8 cellular contexts compared by ENCODE assay signal in the genomic region with DNA sequence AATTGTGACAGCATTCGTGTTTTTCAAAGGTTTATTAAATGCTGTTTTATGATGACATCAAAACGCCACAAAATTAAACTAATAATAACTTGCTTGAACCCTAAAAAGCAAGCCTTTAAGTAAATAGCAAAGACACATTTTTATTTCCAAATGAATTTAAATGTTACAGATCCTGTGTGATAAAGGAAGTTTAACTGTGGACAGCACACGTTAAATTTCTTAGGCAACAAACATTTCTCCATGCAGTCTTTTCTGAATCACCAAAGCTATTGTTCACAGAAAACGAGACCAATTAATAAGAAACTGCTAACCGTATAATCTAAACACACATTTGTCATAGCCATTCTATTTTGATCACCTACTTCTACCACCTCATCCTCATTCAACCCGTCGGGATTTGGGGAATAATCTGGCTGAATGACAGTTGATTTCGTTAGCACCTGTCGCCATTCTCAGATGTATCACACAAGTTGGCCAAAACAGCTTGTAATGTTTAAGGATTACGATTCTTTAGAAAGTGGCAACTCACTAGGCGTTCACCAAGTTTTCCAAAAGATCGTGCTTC. TPM values are rescaled to one million over a fixed set of nuclear protein-coding genes. Genes with fewer than 3 reads are reported as not detected.
DNase-seq lines count a peak whose midpoint lies in the region; ATAC-seq and TF ChIP-seq lines count a peak whose summit lies in the region.

No MANE protein-coding gene starts in this region.

- no peak for ATAC-seq in HG02973 (IDR thresholded peaks at IDR 0.05; ENCODE audit: unreplicated experiment)

- peaks cover 36% of the 10 kb centered on the region for H3K4me1 Mint-ChIP-seq in HFFc6 (ENCODE audit: low read depth)

- H3K9ac ChIP-seq in adipocyte (ENCODE audit: low read length): peak overlapping the region; percentile 84

- peak overlapping the region; percentile 73 for H3K4me3 ChIP-seq in BJ (ENCODE audit: low read depth, low read length)
- peak overlapping the region; percentile 94 for H3K4me3 ChIP-seq in adipocyte (ENCODE audit: low read length)
- H3K4me3 ChIP-seq in lower leg skin (ENCODE audit: low read depth, poor library complexity, severe bottlenecking): peak overlapping the region; percentile 96
- H3K4me3 ChIP-seq in urinary bladder (ENCODE audit: low read depth, low read length): peak overlapping the region; percentile 98

- no peak for TF ChIP-seq CTCF in BJ (IDR thresholded peaks at IDR 0.05; ENCODE audit: insufficient read depth, low read depth, low read length)
- TF ChIP-seq CTCF in HFFc6 (IDR thresholded peaks at IDR 0.05): no peak
- no peak for TF ChIP-seq CTCF in lower leg skin (IDR thresholded peaks at IDR 0.05)

- no peaks in the 10 kb centered on the region for H3K9me3 ChIP-seq in adipocyte (ENCODE audit: control insufficient read depth, low read length)

- TF ChIP-seq POLR2A in lower leg skin (IDR thresholded peaks at IDR 0.05): no peak

- 4% methylated on average over 12 of the region's 12 CpGs for WGBS in lower leg skin, 2 donors
- 4% methylated on average over 12 of the region's 12 CpGs for WGBS in urinary bladder

- no peaks in the 10 kb centered on the region; the same call in 1 of the 2 replicates for H3K36me3 Mint-ChIP-seq in HFFc6 (ENCODE audit: low read depth)

- CTCF ChIA-PET in BJ (lab: Yijun Ruan, JAX): interaction anchor here (0.8 to 1.5 kb wide), 2 partner anchors 10 to 84 kb away, joined by 3 read pairs; no protein-coding TSS in a partner anchor

- H3K36me3 ChIP-seq in BJ (ENCODE audit: control insufficient read depth, insufficient read depth, low read length): no peaks in the 10 kb centered on the region
- no peaks in the 10 kb centered on the region for H3K36me3 ChIP-seq in adipocyte (ENCODE audit: control insufficient read depth, insufficient read depth, low read length, severe bottlenecking)
- H3K36me3 ChIP-seq in urinary bladder (ENCODE audit: insufficient read depth): no peaks in the 10 kb centered on the region

- H3K27me3 ChIP-seq in BJ (ENCODE audit: control insufficient read depth, insufficient read depth, low read length): no peaks in the 10 kb centered on the region
- no peaks in the 10 kb centered on the region for H3K27me3 ChIP-seq in adipocyte (replicated peaks; ENCODE audit: control insufficient read depth, insufficient read depth, low read length)

- H3K9me3 Mint-ChIP-seq in HFFc6: no peaks in the 10 kb centered on the region

- intact Hi-C loops in lower leg skin (cut with DNase I; ENCODE audit: low total_unique reads): loop anchor here (10.0 kb wide), 1 partner anchor 62 kb away; no protein-coding TSS in a partner anchor

- H3K4me1 ChIP-seq in adipocyte (ENCODE audit: control insufficient read depth, insufficient read depth, low read length) (peaks cover 7% of the 10 kb centered on the region), urinary bladder (ENCODE audit: insufficient read depth) (no peaks in the 10 kb centered on the region)

- H3K4me3 Mint-ChIP-seq in HFFc6: peak overlapping the region; percentile 98

- DNase-seq in BJ (ENCODE audit: low read depth) (no peak), HFFc6 (no peak), adipocyte (ENCODE audit: low read depth) (peak; percentile 50), lower leg skin (ENCODE audit: low spot score in 2 of 2) (no peak), AG08395 (ENCODE audit: low spot score) (no peak), KG1 (lab: John Stamatoyannopoulos, UW) (no peak)

- no peak overlapping the region for H3K27ac ChIP-seq in urinary bladder (ENCODE audit: low read depth)

- POLR2A ChIA-PET in BJ (lab: Charles Lee): no interaction called here

- H3K27me3 Mint-ChIP-seq in HFFc6 (ENCODE audit: insufficient read depth): no peaks in the 10 kb centered on the region

- peak overlapping the region; percentile 87 for H3K27ac Mint-ChIP-seq in HFFc6

RNA-seq across cellular contexts. Expression of gene EZH2, which starts 1.3 kb away (rescaled TPM):
- polyA plus RNA-seq in BJ (2011; rRNA removed): 11.0 and 15.3 TPM in 2 replicates
- 6.1 and 7.1 TPM in 2 replicates for polyA minus RNA-seq in BJ (2011; rRNA and poly(A)+ RNA removed)
- 10 to 100 TPM in 5 of 6 experiments, 1 to 10 TPM in 1; 8.9 to 21.5 (median 19.3) TPM for total RNA-seq in HFFc6 (2021; fragmentation: NEBNext Ultra II Directional; extraction: Animal tissue kit (Norgen Biotek cat#: 25700))
- total RNA-seq in lower leg skin: 10 to 100 TPM in 3 of 4 donors, 1 to 10 TPM in 1; 9.5 to 16.3 (median 11.3) TPM
- 20.0 TPM for total RNA-seq in urinary bladder
- polyA plus RNA-seq in urinary bladder: 2.1 TPM
